Comparison of ENCODE assay signal across 24 cellular contexts in genomic region chr2:241289597-241289996, GRCh38. TPM values are rescaled to one million over a fixed set of nuclear protein-coding genes. Genes with fewer than 3 reads are reported as not detected.
DNase-seq lines count a peak whose midpoint lies in the region; ATAC-seq and TF ChIP-seq lines count a peak whose summit lies in the region.
"Had no signal": no experiment of that assay in that cellular context is flagged by ENCODE, and none has a peak within 500 bp of the region (broad histone marks: within the 10 kb centered on the region; RNA-seq: fewer than 3 reads in every experiment).

No MANE protein-coding gene starts in this region.

- H3K9me3 Mint-ChIP-seq in natural killer cell (no peaks in the 10 kb centered on the region), endothelial cell (ENCODE audit: unreplicated experiment) (no peaks in the 10 kb centered on the region)
- H3K9me3 Mint-ChIP-seq in natural killer cell treated with Interleukin-12 subunit alpha and Interleukin-12 subunit beta and Interleukin-15 and Interleukin-18, amount 100 ng/mL, for 72 hours: no peaks in the 10 kb centered on the region
- H3K9me3 Mint-ChIP-seq in activated naive CD4-positive, alpha-beta T cell treated with anti-CD3 and anti-CD28 coated beads for 36 hours: no peaks in the 10 kb centered on the region
- H3K9me3 Mint-ChIP-seq in effector memory CD8-positive, alpha-beta T cell: no peaks in the 10 kb centered on the region
- H3K9me3 Mint-ChIP-seq: activated CD4-positive, alpha-beta T cell treated with anti-CD3 and anti-CD28 coated beads, Interleukin-2, amount 10 ng/mL, durations not matched to agents 7 days and 5 days; activated naive CD4-positive, alpha-beta T cell treated with anti-CD3 and anti-CD28 coated beads, Interleukin-2, amount 50 U/mL, for 72 hours had no signal

- CTCF ChIA-PET in activated naive CD4-positive, alpha-beta T cell treated with anti-CD3 and anti-CD28 coated beads for 36 hours (lab: Charles Lee): interaction anchor here (0.9 to 1.3 kb wide), 2 partner anchors 14 to 27 kb away, joined by 3 read pairs; no protein-coding TSS in a partner anchor

- no peak overlapping the region for H3K4me3 Mint-ChIP-seq in natural killer cell
- H3K4me3 Mint-ChIP-seq in natural killer cell treated with Interleukin-12 subunit alpha and Interleukin-12 subunit beta and Interleukin-15 and Interleukin-18, amount 100 ng/mL, for 72 hours: no peak overlapping the region
- no peak overlapping the region for H3K4me3 Mint-ChIP-seq in endothelial cell (ENCODE audit: unreplicated experiment)
- H3K4me3 Mint-ChIP-seq in activated naive CD4-positive, alpha-beta T cell treated with anti-CD3 and anti-CD28 coated beads for 36 hours: no peak overlapping the region
- no peak overlapping the region for H3K4me3 Mint-ChIP-seq in effector memory CD8-positive, alpha-beta T cell
- H3K4me3 Mint-ChIP-seq: activated CD4-positive, alpha-beta T cell treated with anti-CD3 and anti-CD28 coated beads, Interleukin-2, amount 10 ng/mL, durations not matched to agents 7 days and 5 days had no signal

- peak overlapping the region; percentile 78 for H3K27ac ChIP-seq in RWPE2 (ENCODE audit: poor library complexity, severe bottlenecking)
- H3K27ac ChIP-seq: neutrophil, psoas muscle, SJSA1, upper lobe of left lung had no signal

- H3K36me3 ChIP-seq in RWPE2 (ENCODE audit: low read depth): peaks cover 15% of the 10 kb centered on the region
- H3K36me3 ChIP-seq: upper lobe of left lung had no signal

- DNase-seq in natural killer cell (no peak), RWPE2 (ENCODE audit: low spot score) (no peak), endothelial cell (ENCODE audit: low spot score) (no peak), ecto neural progenitor cell (ENCODE audit: low spot score) (no peak)
- DNase-seq in natural killer cell treated with Interleukin-12 subunit alpha and Interleukin-12 subunit beta and Interleukin-15 and Interleukin-18, amount 100 ng/mL, for 72 hours (ENCODE audit: low spot score): no peak
- DNase-seq in activated naive CD4-positive, alpha-beta T cell treated with anti-CD3 and anti-CD28 coated beads for 36 hours: no peak
- no peak for DNase-seq in effector memory CD8-positive, alpha-beta T cell
- DNase-seq: activated CD4-positive, alpha-beta T cell treated with anti-CD3 and anti-CD28 coated beads, Interleukin-2, amount 10 ng/mL, durations not matched to agents 7 days and 5 days; anterior cingulate cortex; caudate nucleus; dermis blood vessel endothelial cell; head of caudate nucleus; Karpas-422; MV-4-11; NCI-H1694; NCI-H2171; NCI-H524; NK-92 treated with Interleukin-12 subunit alpha and Interleukin-12 subunit beta, amount 100 ng/mL, for 24 hours; psoas muscle; upper lobe of left lung had no signal

- ATAC-seq in natural killer cell (no peak), RWPE2 (ENCODE audit: low read depth) (no peak), GM21367 (IDR thresholded peaks at IDR 0.05; ENCODE audit: unreplicated experiment) (no peak)
- no peak for ATAC-seq in natural killer cell treated with Interleukin-12 subunit alpha and Interleukin-12 subunit beta and Interleukin-15 and Interleukin-18, amount 100 ng/mL, for 72 hours
- ATAC-seq in effector memory CD8-positive, alpha-beta T cell (replicated peaks): no peak
- ATAC-seq: activated naive CD4-positive, alpha-beta T cell treated with anti-CD3 and anti-CD28 coated beads, Interleukin-2, amount 50 U/mL, for 72 hours had no signal

- H3K4me3 ChIP-seq in RWPE2 (ENCODE audit: severe bottlenecking): no peak overlapping the region
- H3K4me3 ChIP-seq: psoas muscle, SJSA1, upper lobe of left lung had no signal

- no peaks in the 10 kb centered on the region for H3K27me3 Mint-ChIP-seq in natural killer cell (ENCODE audit: low read depth in 2 of 2)
- no peaks in the 10 kb centered on the region for H3K27me3 Mint-ChIP-seq in natural killer cell treated with Interleukin-12 subunit alpha and Interleukin-12 subunit beta and Interleukin-15 and Interleukin-18, amount 100 ng/mL, for 72 hours
- no peaks in the 10 kb centered on the region for H3K27me3 Mint-ChIP-seq in endothelial cell (ENCODE audit: unreplicated experiment)
- H3K27me3 Mint-ChIP-seq in activated naive CD4-positive, alpha-beta T cell treated with anti-CD3 and anti-CD28 coated beads for 36 hours (ENCODE audit: low read depth): no peaks in the 10 kb centered on the region
- H3K27me3 Mint-ChIP-seq in effector memory CD8-positive, alpha-beta T cell: no peaks in the 10 kb centered on the region
- H3K27me3 Mint-ChIP-seq: activated CD4-positive, alpha-beta T cell treated with anti-CD3 and anti-CD28 coated beads, Interleukin-2, amount 10 ng/mL, durations not matched to agents 7 days and 5 days had no signal

- intact Hi-C loops in natural killer cell (cut with micrococcal nuclease): no loop called here
- intact Hi-C loops in activated naive CD4-positive, alpha-beta T cell treated with anti-CD3 and anti-CD28 coated beads for 36 hours (cut with micrococcal nuclease): no loop called here

- no peak for TF ChIP-seq CTCF in natural killer cell (IDR thresholded peaks at IDR 0.05)
- TF ChIP-seq CTCF in RWPE2 (IDR thresholded peaks at IDR 0.05; ENCODE audit: poor library complexity, severe bottlenecking): peak; percentile 5
- no peak for TF ChIP-seq CTCF in endothelial cell (IDR thresholded peaks at IDR 0.05; ENCODE audit: unreplicated experiment)

- no peaks in the 10 kb centered on the region for H3K36me3 Mint-ChIP-seq in natural killer cell
- H3K36me3 Mint-ChIP-seq in natural killer cell treated with Interleukin-12 subunit alpha and Interleukin-12 subunit beta and Interleukin-15 and Interleukin-18, amount 100 ng/mL, for 72 hours: no peaks in the 10 kb centered on the region
- no peaks in the 10 kb centered on the region for H3K36me3 Mint-ChIP-seq in endothelial cell (ENCODE audit: low read depth, unreplicated experiment)
- peaks cover 3% of the 10 kb centered on the region for H3K36me3 Mint-ChIP-seq in activated naive CD4-positive, alpha-beta T cell treated with anti-CD3 and anti-CD28 coated beads for 36 hours (ENCODE audit: low read depth)
- H3K36me3 Mint-ChIP-seq in effector memory CD8-positive, alpha-beta T cell (ENCODE audit: insufficient read depth): no peaks in the 10 kb centered on the region

- H3K4me1 ChIP-seq in RWPE2 (ENCODE audit: insufficient read depth, poor library complexity, severe bottlenecking): peaks cover 33% of the 10 kb centered on the region
- H3K4me1 ChIP-seq: SJSA1 had no signal

- H3K27me3 ChIP-seq in RWPE2 (ENCODE audit: insufficient read depth, poor library complexity, severe bottlenecking): no peaks in the 10 kb centered on the region
- H3K27me3 ChIP-seq: neutrophil, SJSA1, upper lobe of left lung had no signal

- H3K9me3 ChIP-seq in RWPE2 (ENCODE audit: severe bottlenecking): no peaks in the 10 kb centered on the region
- H3K9me3 ChIP-seq: neutrophil, psoas muscle, SJSA1, upper lobe of left lung had no signal

- peaks cover 51 to 52% of the 10 kb centered on the region in 2 donors for H3K4me1 Mint-ChIP-seq in natural killer cell
- peaks cover 39 to 44% of the 10 kb centered on the region in 2 donors for H3K4me1 Mint-ChIP-seq in natural killer cell treated with Interleukin-12 subunit alpha and Interleukin-12 subunit beta and Interleukin-15 and Interleukin-18, amount 100 ng/mL, for 72 hours (ENCODE audit: low read depth in 2 of 2)
- H3K4me1 Mint-ChIP-seq in endothelial cell (ENCODE audit: unreplicated experiment): peaks cover 24% of the 10 kb centered on the region
- peaks cover 52% of the 10 kb centered on the region for H3K4me1 Mint-ChIP-seq in activated naive CD4-positive, alpha-beta T cell treated with anti-CD3 and anti-CD28 coated beads for 36 hours (ENCODE audit: low read depth)
- H3K4me1 Mint-ChIP-seq in effector memory CD8-positive, alpha-beta T cell (ENCODE audit: low read depth in 2 of 2): peaks cover 26 to 47% of the 10 kb centered on the region in 2 donors

- H3K27ac Mint-ChIP-seq in natural killer cell (peak overlapping the region; percentile 6 to 27), endothelial cell (ENCODE audit: unreplicated experiment) (peak overlapping the region; percentile 1)
- H3K27ac Mint-ChIP-seq in natural killer cell treated with Interleukin-12 subunit alpha and Interleukin-12 subunit beta and Interleukin-15 and Interleukin-18, amount 100 ng/mL, for 72 hours: no peak overlapping the region
- no peak overlapping the region for H3K27ac Mint-ChIP-seq in activated naive CD4-positive, alpha-beta T cell treated with anti-CD3 and anti-CD28 coated beads for 36 hours
- H3K27ac Mint-ChIP-seq in effector memory CD8-positive, alpha-beta T cell: peak overlapping the region in 1 of 2 donors; percentile 19
- H3K27ac Mint-ChIP-seq: activated CD4-positive, alpha-beta T cell treated with anti-CD3 and anti-CD28 coated beads, Interleukin-2, amount 10 ng/mL, durations not matched to agents 7 days and 5 days had no signal

RNA-seq across cellular contexts. Expression of gene HDLBP, which starts 25.9 kb away (rescaled TPM):
- 100 to 1,000 TPM; 170 to 200 (median 177) TPM for total RNA-seq in natural killer cell
- total RNA-seq in natural killer cell treated with Interleukin-12 subunit alpha and Interleukin-12 subunit beta and Interleukin-15 and Interleukin-18, amount 100 ng/mL, for 72 hours: 100 to 1,000 TPM; 295 to 479 TPM
- 364 TPM for total RNA-seq in endothelial cell (ENCODE audit: unreplicated experiment)
- 100 to 1,000 TPM; 278 to 297 TPM for total RNA-seq in activated naive CD4-positive, alpha-beta T cell treated with anti-CD3 and anti-CD28 coated beads for 36 hours

RNA-seq across cellular contexts. Expression of gene SEPTIN2, which starts 26.1 kb away (rescaled TPM):
- total RNA-seq in natural killer cell: 100 to 1,000 TPM; 275 to 315 (median 275) TPM
- total RNA-seq in natural killer cell treated with Interleukin-12 subunit alpha and Interleukin-12 subunit beta and Interleukin-15 and Interleukin-18, amount 100 ng/mL, for 72 hours: 100 to 1,000 TPM; 246 to 264 TPM
- 487 TPM for total RNA-seq in endothelial cell (ENCODE audit: unreplicated experiment)
- 100 to 1,000 TPM; 216 to 227 TPM for total RNA-seq in activated naive CD4-positive, alpha-beta T cell treated with anti-CD3 and anti-CD28 coated beads for 36 hours

Comparison
In these comparisons a context has a peak if more than half of its experiments do, and no peak if none do; other contexts are left out.
1. H3K27ac Mint-ChIP-seq: peak in natural killer cell (2 of 2) and endothelial cell (single experiment); none in natural killer cell treated with Interleukin-12 subunit alpha and Interleukin-12 subunit beta and Interleukin-15 and Interleukin-18, amount 100 ng/mL, for 72 hours (0 of 2) and activated naive CD4-positive, alpha-beta T cell treated with anti-CD3 and anti-CD28 coated beads for 36 hours (single experiment).